19 cellular contexts compared by ENCODE assay signal in the genomic region with DNA sequence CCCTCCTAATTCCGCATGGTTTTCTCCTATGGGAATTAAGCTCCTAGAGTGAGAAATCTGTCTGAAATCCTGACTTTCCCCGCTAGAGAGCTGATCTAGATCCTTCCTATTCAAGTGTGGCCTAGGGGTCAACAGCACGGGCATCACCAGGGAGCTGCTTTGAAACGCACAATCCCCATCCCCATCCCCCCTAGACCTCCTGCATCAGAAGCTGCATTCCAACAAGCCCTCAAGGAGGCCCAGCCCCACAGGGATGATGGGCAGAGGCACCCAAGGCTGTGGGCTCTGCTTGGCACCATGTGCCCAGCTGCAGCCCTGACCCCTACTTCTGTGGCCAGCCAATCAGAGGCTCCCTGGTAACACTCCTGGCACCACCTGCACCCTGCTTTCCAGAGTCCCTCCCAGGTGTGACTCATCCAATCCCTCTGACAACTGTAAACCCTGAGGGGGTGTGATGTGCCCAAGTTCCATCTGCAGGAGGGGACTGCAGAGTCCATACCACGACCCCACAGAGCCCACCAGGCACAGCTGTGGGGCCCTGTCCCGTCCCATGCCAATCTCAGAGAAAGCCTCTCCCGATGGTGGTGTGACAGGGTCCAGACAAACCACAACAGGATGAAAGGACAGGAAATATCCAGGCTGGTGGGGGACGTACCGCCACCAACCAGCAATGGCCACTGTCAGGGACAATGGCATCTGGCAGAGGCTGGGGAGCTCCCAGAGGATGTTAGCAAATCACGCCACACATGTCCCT. TPM values are rescaled to one million over a fixed set of nuclear protein-coding genes. Genes with fewer than 3 reads are reported as not detected.
DNase-seq lines count a peak whose midpoint lies in the region; ATAC-seq and TF ChIP-seq lines count a peak whose summit lies in the region.
"Had no signal": no experiment of that assay in that cellular context is flagged by ENCODE, and none has a peak within 500 bp of the region (broad histone marks: within the 10 kb centered on the region; RNA-seq: fewer than 3 reads in every experiment).

No MANE protein-coding gene starts in this region.

- H3K79me2 ChIP-seq in HCT116 (ENCODE audit: insufficient read depth, low read length) (peaks cover 100% of the 10 kb centered on the region), SU-DHL-6 (ENCODE audit: insufficient read depth, low read length) (peaks cover 83% of the 10 kb centered on the region)

- H4K20me1 ChIP-seq in BLaER1 treated with 17β-estradiol and CSF1 and Interleukin-3, amounts not matched to agents 10 nM and 100 nM, result peaks cover 99 to 100% (median 100%) of the 10 kb centered on the region in 11 experiments
- H4K20me1 ChIP-seq in HCT116 (ENCODE audit: insufficient read depth), result peaks cover 4% of the 10 kb centered on the region; the same call in 1 of the 2 replicates
- H4K20me1 ChIP-seq in SU-DHL-6 (ENCODE audit: low read depth, low read length), result no peaks in the 10 kb centered on the region; the same call in 1 of the 2 replicates

- ATAC-seq in HCT116, result peak; percentile 62; the same call in 1 of the 2 replicates
- no peak for ATAC-seq in activated T-cell treated with anti-CD3 and anti-CD28 coated beads, Interleukin-2, amount 50 U/mL, for 72 hours (replicated peaks in 1 of 2)
- ATAC-seq in HG02588 (IDR thresholded peaks at IDR 0.05; ENCODE audit: unreplicated experiment), result no peak
- no peak for ATAC-seq in GM21423 (IDR thresholded peaks at IDR 0.05; ENCODE audit: unreplicated experiment)
- ATAC-seq: body of pancreas; naive thymus-derived CD8-positive, alpha-beta T cell; Panc1 had no signal

- H3K4me1 Mint-ChIP-seq in activated T-cell treated with anti-CD3 and anti-CD28 coated beads, Interleukin-2, amount 50 U/mL, for 72 hours (ENCODE audit: low read depth), result peaks cover 92% of the 10 kb centered on the region

- intact Hi-C loops in HCT116 (cut with micrococcal nuclease), result no loop called here

- CTCF ChIA-PET in HCT116 (lab: Charles Lee), result no interaction called here

- peak overlapping the region; percentile 80 to 99 (median 96) for H3K4me2 ChIP-seq in BLaER1 treated with 17β-estradiol and CSF1 and Interleukin-3, amounts not matched to agents 10 nM and 100 nM
- H3K4me2 ChIP-seq in HCT116 (ENCODE audit: low read length) (no peak overlapping the region), SU-DHL-6 (ENCODE audit: low read depth, low read length, poor library complexity, severe bottlenecking) (peak overlapping the region; percentile 46)

- POLR2A ChIA-PET in HCT116 (lab: Charles Lee), result no interaction called here

- no peaks in the 10 kb centered on the region for H3K9me3 Mint-ChIP-seq in activated T-cell treated with anti-CD3 and anti-CD28 coated beads, Interleukin-2, amount 50 U/mL, for 72 hours
- H3K9me3 Mint-ChIP-seq: activated naive CD4-positive, alpha-beta T cell treated with anti-CD3 and anti-CD28 coated beads, Interleukin-2, amount 50 U/mL, for 24 hours; naive thymus-derived CD8-positive, alpha-beta T cell had no signal

- H3K9me3 ChIP-seq in BLaER1 treated with 17β-estradiol and CSF1 and Interleukin-3, amounts not matched to agents 10 nM and 100 nM (replicated peaks in 1 of 11), result no peaks in the 10 kb centered on the region
- H3K9me3 ChIP-seq in HCT116 (ENCODE audit: control insufficient read depth in 1 of 2, insufficient read depth in 1 of 2, low read depth in 1 of 2, low read length in 2 of 2) (no peaks in the 10 kb centered on the region), SU-DHL-6 (ENCODE audit: insufficient read depth, low read length) (no peaks in the 10 kb centered on the region)
- H3K9me3 ChIP-seq: body of pancreas, esophagus muscularis mucosa, prostate gland, suprapubic skin had no signal

- peaks cover 77% of the 10 kb centered on the region for H3F3A ChIP-seq in SU-DHL-6 (ENCODE audit: insufficient read depth)

- H3K27ac Mint-ChIP-seq in activated T-cell treated with anti-CD3 and anti-CD28 coated beads, Interleukin-2, amount 50 U/mL, for 72 hours, result no peak overlapping the region

- peaks cover 92 to 100% (median 99%) of the 10 kb centered on the region in 10 experiments for H3K4me1 ChIP-seq in BLaER1 treated with 17β-estradiol and CSF1 and Interleukin-3, amounts not matched to agents 10 nM and 100 nM
- H3K4me1 ChIP-seq in HCT116 (ENCODE audit: control insufficient read depth in 1 of 2, insufficient read depth in 2 of 2, low read length in 2 of 2), result peaks cover 6 to 18% of the 10 kb centered on the region in 2 experiments; a peak in 3 of 4 replicates

- H3K36me3 ChIP-seq in BLaER1 treated with 17β-estradiol and CSF1 and Interleukin-3, amounts not matched to agents 10 nM and 100 nM, result peaks cover 0 to 17% (median 0%) of the 10 kb centered on the region in 11 experiments; a peak in 3 of 22 replicates
- H3K36me3 ChIP-seq in HCT116 (ENCODE audit: control insufficient read depth in 1 of 2, insufficient read depth in 2 of 2, low read length in 2 of 2) (no peaks in the 10 kb centered on the region), SU-DHL-6 (ENCODE audit: low read length) (no peaks in the 10 kb centered on the region)
- H3K36me3 ChIP-seq: esophagus muscularis mucosa, prostate gland, suprapubic skin had no signal

- TF ChIP-seq POLR2A in HCT116 (IDR thresholded peaks at IDR 0.05; ENCODE audit: borderline replicate concordance, extremely low read depth, insufficient read depth, insufficient read length), result no peak

- H2AFZ ChIP-seq in HCT116 (ENCODE audit: low read depth, low read length, poor library complexity, severe bottlenecking) (no peak overlapping the region), SU-DHL-6 (ENCODE audit: low read depth, low read length, severe bottlenecking) (no peak overlapping the region)

- H3K27me3 Mint-ChIP-seq in activated T-cell treated with anti-CD3 and anti-CD28 coated beads, Interleukin-2, amount 50 U/mL, for 72 hours (ENCODE audit: low read depth), result no peaks in the 10 kb centered on the region
- H3K27me3 Mint-ChIP-seq: activated naive CD4-positive, alpha-beta T cell treated with anti-CD3 and anti-CD28 coated beads, Interleukin-2, amount 50 U/mL, for 24 hours; naive thymus-derived CD8-positive, alpha-beta T cell had no signal

- H3K27ac ChIP-seq in BLaER1 treated with 17β-estradiol and CSF1 and Interleukin-3, amounts not matched to agents 10 nM and 100 nM, result 0 out of 22 replicates have a peak overlapping the region, but pooled peaks of 1 of the 11 experiments have one; percentile 9
- no peak overlapping the region for H3K27ac ChIP-seq in HCT116 (ENCODE audit: low read depth, low read length)
- peak overlapping the region; percentile 98 for H3K27ac ChIP-seq in SU-DHL-6 (ENCODE audit: low read depth, low read length)
- H3K27ac ChIP-seq: body of pancreas, esophagus muscularis mucosa, prostate gland, suprapubic skin had no signal

- TF ChIP-seq CTCF in HCT116 (IDR thresholded peaks at IDR 0.05 in 2 of 3, conservative IDR thresholded peaks at IDR 0.05 in 1 of 3; ENCODE audit: borderline replicate concordance in 1 of 3, insufficient read depth in 1 of 3, low read depth in 2 of 3, low read length in 2 of 3) (no peak), SU-DHL-6 (IDR thresholded peaks at IDR 0.05; ENCODE audit: insufficient read depth, low read length, poor library complexity, severe bottlenecking) (no peak)

- no peak overlapping the region for H3K4me3 Mint-ChIP-seq in activated T-cell treated with anti-CD3 and anti-CD28 coated beads, Interleukin-2, amount 50 U/mL, for 72 hours
- H3K4me3 Mint-ChIP-seq: activated naive CD4-positive, alpha-beta T cell treated with anti-CD3 and anti-CD28 coated beads, Interleukin-2, amount 50 U/mL, for 24 hours had no signal

- no peak overlapping the region for H3K4me3 ChIP-seq in BLaER1 treated with 17β-estradiol and CSF1 and Interleukin-3, amounts not matched to agents 10 nM and 100 nM
- H3K4me3 ChIP-seq in HCT116 (replicated peaks in 1 of 2; ENCODE audit: low read depth in 1 of 2, low read length in 2 of 2), result no peak overlapping the region
- H3K4me3 ChIP-seq in SU-DHL-6 (ENCODE audit: insufficient read depth, low read length, poor library complexity, severe bottlenecking), result no peak overlapping the region
- H3K4me3 ChIP-seq: body of pancreas, esophagus muscularis mucosa, prostate gland, suprapubic skin had no signal

- H3K27me3 ChIP-seq in BLaER1 treated with 17β-estradiol and CSF1 and Interleukin-3, amounts not matched to agents 10 nM and 100 nM, result no peaks in the 10 kb centered on the region
- H3K27me3 ChIP-seq in HCT116 (ENCODE audit: insufficient read depth, low read length), result no peaks in the 10 kb centered on the region
- no peaks in the 10 kb centered on the region for H3K27me3 ChIP-seq in SU-DHL-6 (ENCODE audit: low read length)
- H3K27me3 ChIP-seq: body of pancreas, esophagus muscularis mucosa, suprapubic skin had no signal

- DNase-seq in HCT116 (ENCODE audit: low read depth, low spot score), result no peak
- peak; percentile 44 for DNase-seq in glomerular visceral epithelial cell (ENCODE audit: extremely low spot score)
- DNase-seq in activated T-cell treated with anti-CD3 and anti-CD28 coated beads, Interleukin-2, amount 50 U/mL, for 72 hours, result no peak
- DNase-seq in activated CD4-positive, CD25-positive, alpha-beta regulatory T cell (lab: John Stamatoyannopoulos, UW), result no peak
- DNase-seq: activated CD4-positive, alpha-beta T cell treated with anti-CD3 and anti-CD28 coated beads, Interleukin-2, amount 50 U/mL, for 1 hour; body of pancreas; HCEC 1CT; naive thymus-derived CD8-positive, alpha-beta T cell; NCI-H1930; NCI-H526 treated with DMSO at 0.1 percent for 48 hours had no signal

- H3K9ac ChIP-seq in BLaER1 treated with 17β-estradiol and CSF1 and Interleukin-3, amounts not matched to agents 10 nM and 100 nM, result peak overlapping the region in 2 of 11 experiments; percentile 17 to 21; a peak in 2 of 22 replicates
- H3K9ac ChIP-seq in HCT116 (ENCODE audit: low read length) (no peak overlapping the region), SU-DHL-6 (ENCODE audit: low read length) (peak overlapping the region; percentile 9; the same call in 1 of the 2 replicates)

- H3K36me3 Mint-ChIP-seq in activated T-cell treated with anti-CD3 and anti-CD28 coated beads, Interleukin-2, amount 50 U/mL, for 72 hours (ENCODE audit: insufficient read depth in 2 of 2), result no peaks in the 10 kb centered on the region
- H3K36me3 Mint-ChIP-seq: activated naive CD4-positive, alpha-beta T cell treated with anti-CD3 and anti-CD28 coated beads, Interleukin-2, amount 50 U/mL, for 24 hours; naive thymus-derived CD8-positive, alpha-beta T cell had no signal

- RAD21 ChIA-PET in HCT116 (lab: Charles Lee; ENCODE audit: low non-redundant PET in 1 of 2, low total read pairs in 2 of 2, uncharacterized antibody in 2 of 2, unreplicated experiment in 2 of 2), result no interaction called here

- no TSS peak for BruUV-seq in HCT116 (replicated peaks; lab: Mats Ljungman, UMichigan)

- no peak for TF ChIP-seq RAD21 in HCT116 (IDR thresholded peaks at IDR 0.05; ENCODE audit: low read depth)

- no peaks in the 10 kb centered on the region for H3K9me2 ChIP-seq in HCT116 (ENCODE audit: insufficient read depth)
- H3K9me2 ChIP-seq in SU-DHL-6 (replicated peaks; ENCODE audit: insufficient read depth, low read length), result no peaks in the 10 kb centered on the region

RNA-seq across cellular contexts. Expression of a gene that starts 19.8 kb away (rescaled TPM):
- 49.1 TPM for total RNA-seq in HCT116 (2021; ENCODE audit: unreplicated experiment)
- polyA plus RNA-seq in HCT116 (2012), result 41.1 and 47.6 TPM in 2 replicates
- 10 to 100 TPM; 36.5 to 39.5 TPM for total RNA-seq in activated T-cell treated with anti-CD3 and anti-CD28 coated beads, Interleukin-2, amount 50 U/mL, for 72 hours

RNA-seq across cellular contexts. Expression of a gene that starts 36.0 kb away (rescaled TPM):
- total RNA-seq in HCT116 (2021; ENCODE audit: unreplicated experiment), result 13.3 TPM
- 6.8 and 7.4 TPM in 2 replicates for polyA plus RNA-seq in HCT116 (2012)
- 10 to 100 TPM; 18.6 to 20.2 TPM for total RNA-seq in activated T-cell treated with anti-CD3 and anti-CD28 coated beads, Interleukin-2, amount 50 U/mL, for 72 hours

RNA-seq across cellular contexts. Expression of a gene that starts 49.7 kb away (rescaled TPM):
- 65.8 TPM for total RNA-seq in HCT116 (2021; ENCODE audit: unreplicated experiment)
- polyA plus RNA-seq in HCT116 (2012), result 37.2 and 38.0 TPM in 2 replicates
- total RNA-seq in activated T-cell treated with anti-CD3 and anti-CD28 coated beads, Interleukin-2, amount 50 U/mL, for 72 hours, result 10 to 100 TPM; 54.8 to 59.6 TPM
